1 cellular context compared by ENCODE assay signal in the genomic region with DNA sequence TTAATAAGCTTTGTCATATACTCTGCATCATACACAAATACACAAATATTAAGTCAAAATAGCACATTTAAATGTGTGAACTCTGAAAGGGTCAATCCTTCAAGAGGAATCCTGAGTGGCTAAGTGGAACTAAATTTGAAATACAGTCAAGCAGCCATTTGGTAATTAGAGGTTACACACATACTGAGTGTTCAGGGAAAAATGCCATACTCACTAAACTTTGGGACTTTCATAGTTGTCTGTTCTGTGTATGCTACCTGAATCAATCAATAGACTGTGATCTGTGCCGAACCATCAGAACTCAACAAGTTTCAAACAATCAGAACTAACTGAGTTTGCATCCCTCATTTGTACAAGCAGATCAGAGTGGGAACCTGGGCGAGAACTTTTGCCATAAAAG.
TF ChIP-seq lines count a peak whose summit lies in the region.

No MANE protein-coding gene starts in this region.

TF ChIP-seq in WTC11, 78 proteins besides CTCF, POLR2A, EP300 and RAD21 (continued from another document):
- TF ChIP-seq ZNF281 (CRISPR knock-in tag; IDR thresholded peaks at IDR 0.05) (no peak), E2F4 (CRISPR knock-in tag; IDR thresholded peaks at IDR 0.05; ENCODE audit: borderline replicate concordance, low read depth) (no peak), JAZF1 (CRISPR knock-in tag; IDR thresholded peaks at IDR 0.05) (no peak), GTF2I (CRISPR knock-in tag; conservative IDR thresholded peaks at IDR 0.05) (no peak), TCF7 (CRISPR knock-in tag; IDR thresholded peaks at IDR 0.05; ENCODE audit: low read depth) (no peak), ZNF512 (CRISPR knock-in tag; IDR thresholded peaks at IDR 0.05; ENCODE audit: borderline replicate concordance) (no peak), TEAD1 (CRISPR knock-in tag; IDR thresholded peaks at IDR 0.05) (no peak), FOXP1 (CRISPR knock-in tag; IDR thresholded peaks at IDR 0.05; ENCODE audit: borderline replicate concordance) (no peak), SOX15 (CRISPR knock-in tag; IDR thresholded peaks at IDR 0.05) (no peak), GRHL2 (CRISPR knock-in tag; IDR thresholded peaks at IDR 0.05; ENCODE audit: insufficient replicate concordance, severe bottlenecking) (no peak), MXD4 (CRISPR knock-in tag; IDR thresholded peaks at IDR 0.05; ENCODE audit: borderline replicate concordance) (no peak), RELA (CRISPR knock-in tag; IDR thresholded peaks at IDR 0.05; ENCODE audit: borderline replicate concordance) (no peak)
- TF ChIP-seq, protein P1, sequence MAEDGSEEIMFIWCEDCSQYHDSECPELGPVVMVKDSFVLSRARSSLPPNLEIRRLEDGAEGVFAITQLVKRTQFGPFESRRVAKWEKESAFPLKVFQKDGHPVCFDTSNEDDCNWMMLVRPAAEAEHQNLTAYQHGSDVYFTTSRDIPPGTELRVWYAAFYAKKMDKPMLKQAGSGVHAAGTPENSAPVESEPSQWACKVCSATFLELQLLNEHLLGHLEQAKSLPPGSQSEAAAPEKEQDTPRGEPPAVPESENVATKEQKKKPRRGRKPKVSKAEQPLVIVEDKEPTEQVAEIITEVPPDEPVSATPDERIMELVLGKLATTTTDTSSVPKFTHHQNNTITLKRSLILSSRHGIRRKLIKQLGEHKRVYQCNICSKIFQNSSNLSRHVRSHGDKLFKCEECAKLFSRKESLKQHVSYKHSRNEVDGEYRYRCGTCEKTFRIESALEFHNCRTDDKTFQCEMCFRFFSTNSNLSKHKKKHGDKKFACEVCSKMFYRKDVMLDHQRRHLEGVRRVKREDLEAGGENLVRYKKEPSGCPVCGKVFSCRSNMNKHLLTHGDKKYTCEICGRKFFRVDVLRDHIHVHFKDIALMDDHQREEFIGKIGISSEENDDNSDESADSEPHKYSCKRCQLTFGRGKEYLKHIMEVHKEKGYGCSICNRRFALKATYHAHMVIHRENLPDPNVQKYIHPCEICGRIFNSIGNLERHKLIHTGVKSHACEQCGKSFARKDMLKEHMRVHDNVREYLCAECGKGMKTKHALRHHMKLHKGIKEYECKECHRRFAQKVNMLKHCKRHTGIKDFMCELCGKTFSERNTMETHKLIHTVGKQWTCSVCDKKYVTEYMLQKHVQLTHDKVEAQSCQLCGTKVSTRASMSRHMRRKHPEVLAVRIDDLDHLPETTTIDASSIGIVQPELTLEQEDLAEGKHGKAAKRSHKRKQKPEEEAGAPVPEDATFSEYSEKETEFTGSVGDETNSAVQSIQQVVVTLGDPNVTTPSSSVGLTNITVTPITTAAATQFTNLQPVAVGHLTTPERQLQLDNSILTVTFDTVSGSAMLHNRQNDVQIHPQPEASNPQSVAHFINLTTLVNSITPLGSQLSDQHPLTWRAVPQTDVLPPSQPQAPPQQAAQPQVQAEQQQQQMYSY (CRISPR knock-in tag; IDR thresholded peaks at IDR 0.05) = no peak
- TF ChIP-seq, protein P2, sequence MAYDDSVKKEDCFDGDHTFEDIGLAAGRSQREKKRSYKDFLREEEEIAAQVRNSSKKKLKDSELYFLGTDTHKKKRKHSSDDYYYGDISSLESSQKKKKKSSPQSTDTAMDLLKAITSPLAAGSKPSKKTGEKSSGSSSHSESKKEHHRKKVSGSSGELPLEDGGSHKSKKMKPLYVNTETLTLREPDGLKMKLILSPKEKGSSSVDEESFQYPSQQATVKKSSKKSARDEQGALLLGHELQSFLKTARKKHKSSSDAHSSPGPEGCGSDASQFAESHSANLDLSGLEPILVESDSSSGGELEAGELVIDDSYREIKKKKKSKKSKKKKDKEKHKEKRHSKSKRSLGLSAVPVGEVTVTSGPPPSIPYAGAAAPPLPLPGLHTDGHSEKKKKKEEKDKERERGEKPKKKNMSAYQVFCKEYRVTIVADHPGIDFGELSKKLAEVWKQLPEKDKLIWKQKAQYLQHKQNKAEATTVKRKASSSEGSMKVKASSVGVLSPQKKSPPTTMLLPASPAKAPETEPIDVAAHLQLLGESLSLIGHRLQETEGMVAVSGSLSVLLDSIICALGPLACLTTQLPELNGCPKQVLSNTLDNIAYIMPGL (CRISPR knock-in tag; IDR thresholded peaks at IDR 0.05) = no peak
- TF ChIP-seq, protein P3, sequence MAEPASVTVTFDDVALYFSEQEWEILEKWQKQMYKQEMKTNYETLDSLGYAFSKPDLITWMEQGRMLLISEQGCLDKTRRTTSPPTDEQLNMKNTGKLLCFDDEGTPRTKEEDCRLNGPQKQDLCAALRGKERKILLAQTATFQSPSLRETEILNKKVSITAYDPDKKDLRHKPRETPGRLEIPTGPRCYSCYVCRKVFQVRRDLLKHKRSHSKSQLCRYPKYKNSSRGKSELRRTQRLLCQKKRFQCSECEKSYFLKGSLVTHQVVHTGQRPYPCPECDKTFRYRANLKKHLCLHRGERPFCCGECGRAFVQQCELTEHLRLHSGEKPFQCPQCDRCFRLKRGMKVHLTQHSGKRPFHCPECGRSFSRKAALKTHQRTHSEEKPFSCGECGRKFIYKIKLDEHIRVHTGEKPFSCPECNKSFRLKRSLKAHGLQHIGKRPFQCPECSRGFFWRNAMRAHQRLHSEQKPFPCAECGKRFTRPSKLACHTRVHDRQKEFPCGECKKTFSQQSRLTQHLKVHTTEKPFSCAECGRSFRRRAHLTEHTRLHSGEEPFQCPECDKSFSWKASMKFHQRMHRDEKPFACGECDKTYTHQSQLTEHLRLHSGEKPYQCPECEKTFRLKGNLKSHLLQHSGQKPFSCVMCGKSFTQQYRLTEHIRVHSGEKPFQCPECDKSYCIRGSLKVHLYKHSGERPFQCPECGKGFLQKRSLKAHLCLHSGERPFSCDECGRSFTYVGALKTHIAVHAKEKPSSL (CRISPR knock-in tag; conservative IDR thresholded peaks at IDR 0.05) = no peak
